In genomic region chr6:168086066-168086465, GRCh38 we compare ENCODE assay signal across 27 cellular contexts. TPM values are rescaled to one million over a fixed set of nuclear protein-coding genes. Genes with fewer than 3 reads are reported as not detected.
"Had no signal": no experiment of that assay in that cellular context is flagged by ENCODE, and none has a peak within 500 bp of the region (broad histone marks: within the 10 kb centered on the region; RNA-seq: fewer than 3 reads in every experiment).

No MANE protein-coding gene starts in this region.

- H3K36me3 ChIP-seq: left ventricle myocardium inferior, pancreas, prostate gland, right lobe of liver, suprapubic skin, thoracic aorta, tibial artery, upper lobe of right lung had no signal

- H3K27ac ChIP-seq: left ventricle myocardium inferior, pancreas, prostate gland, right lobe of liver, suprapubic skin, thoracic aorta, tibial artery, upper lobe of right lung had no signal

- H3K4me3 ChIP-seq: left ventricle myocardium inferior, lung, mucosa of descending colon, pancreas, prostate gland, right lobe of liver, smooth muscle cell, suprapubic skin, thoracic aorta, tibial artery, upper lobe of right lung had no signal

- ATAC-seq: mucosa of descending colon; naive thymus-derived CD4-positive, alpha-beta T cell; natural killer cell treated with Interleukin-12 subunit alpha and Interleukin-12 subunit beta and Interleukin-15 and Interleukin-18, amount 100 ng/mL, for 72 hours; pancreas; right lobe of liver; stimulated activated naive B cell treated with anti-CD40 and anti-IgM and Interleukin-4, amounts not matched to agents 10 μg/mL and 1 μg/mL and 100 μg/mL, for 72 hours; upper lobe of right lung had no signal

- H3K4me1 ChIP-seq: pancreas, prostate gland, right lobe of liver, suprapubic skin, upper lobe of right lung had no signal

- H3K27me3 ChIP-seq: pancreas, right lobe of liver, suprapubic skin, tibial artery, upper lobe of right lung had no signal

- H3K9me3 ChIP-seq: left ventricle myocardium inferior, mucosa of descending colon, pancreas, prostate gland, right lobe of liver, suprapubic skin, thoracic aorta, tibial artery, upper lobe of right lung had no signal

- DNase-seq: hypothalamus; immature natural killer cell; left ventricle myocardium inferior; midbrain; naive thymus-derived CD4-positive, alpha-beta T cell; nucleus accumbens; right lobe of liver; stimulated activated CD4-positive, alpha-beta T cell treated with anti-CD3 and anti-CD28 coated beads, Interleukin-1b, Interleukin-23, amount 100 ng/mL, for 48 hours; stimulated activated CD4-positive, alpha-beta T cell treated with anti-CD3 and anti-CD28 coated beads, Interleukin-4, amount 100 ng/mL, for 1 hour; stimulated activated naive B cell treated with anti-CD40 and anti-IgM and Interleukin-4, amounts not matched to agents 10 μg/mL and 1 μg/mL and 100 μg/mL, for 72 hours; tibial artery; trophoblast cell; upper lobe of right lung had no signal

- FAIRE-seq: islet of Langerhans, pancreas, urothelium cell line had no signal

- H3K4me2 ChIP-seq: smooth muscle cell had no signal

RNA-seq across cellular contexts. Expression of gene FRMD1, which starts 7.1 kb away (rescaled TPM):
- total RNA-seq: kidney epithelial cell; myocyte; naive thymus-derived CD4-positive, alpha-beta T cell; natural killer cell treated with Interleukin-12 subunit alpha and Interleukin-12 subunit beta and Interleukin-15 and Interleukin-18, amount 100 ng/mL, for 72 hours; pancreas; skeletal muscle tissue; smooth muscle cell; thoracic aorta had no signal
- polyA plus RNA-seq: immature natural killer cell; naive thymus-derived CD4-positive, alpha-beta T cell; neural cell; smooth muscle cell had no signal
